11 cellular contexts compared by ENCODE assay signal in the genomic region with DNA sequence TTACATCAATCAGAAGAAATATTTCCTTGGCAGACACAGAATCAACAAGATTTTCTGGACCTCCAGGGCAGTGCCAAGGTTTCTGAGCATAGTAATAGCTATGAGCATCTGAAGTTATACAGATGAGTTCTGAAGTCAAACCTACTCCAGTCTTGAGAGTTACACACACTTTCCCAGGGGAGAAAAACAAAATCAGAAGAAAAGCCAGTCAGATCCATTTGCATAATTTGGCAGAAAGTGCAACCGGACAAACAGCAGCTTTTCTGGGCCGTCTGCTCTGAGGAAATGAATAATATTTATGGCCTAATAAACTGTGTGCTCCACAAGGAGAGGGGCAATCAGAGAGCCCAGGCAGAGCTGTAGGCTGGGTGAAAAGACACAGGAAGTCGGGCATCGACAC.
DNase-seq lines count a peak whose midpoint lies in the region; ATAC-seq and TF ChIP-seq lines count a peak whose summit lies in the region.
"Had no signal": no experiment of that assay in that cellular context is flagged by ENCODE, and none has a peak within 500 bp of the region (broad histone marks: within the 10 kb centered on the region; RNA-seq: fewer than 3 reads in every experiment).

No MANE protein-coding gene starts in this region.

- H4K20me1 ChIP-seq in Karpas-422 (ENCODE audit: insufficient read depth, low read depth, low read length): no peaks in the 10 kb centered on the region

- TF ChIP-seq CTCF in fibroblast of villous mesenchyme (IDR thresholded peaks at IDR 0.05; ENCODE audit: insufficient read depth, low read depth, low read length): no peak
- no peak for TF ChIP-seq CTCF in transverse colon (IDR thresholded peaks at IDR 0.05)

- H3K79me2 ChIP-seq in Karpas-422 (ENCODE audit: low read length): no peaks in the 10 kb centered on the region

- H3K9me2 ChIP-seq in Karpas-422 (replicated peaks; ENCODE audit: insufficient read depth, low read length): no peaks in the 10 kb centered on the region

- 45 to 71% methylated on average over 2 to 4 of the region's 4 CpGs for WGBS in transverse colon (ENCODE audit: low coverage in 1 of 2), 2 donors

- H3K4me3 ChIP-seq in Karpas-422 (ENCODE audit: low read length) (peak overlapping the region; percentile 19; the same call in 1 of the 2 replicates), fibroblast of villous mesenchyme (ENCODE audit: low read depth, low read length) (no peak overlapping the region), transverse colon (no peak overlapping the region)

- H3K4me1 ChIP-seq in Karpas-422 (ENCODE audit: low read length): peaks cover 31% of the 10 kb centered on the region
- peaks cover 20 to 56% (median 42%) of the 10 kb centered on the region in 4 donors for H3K4me1 ChIP-seq in transverse colon

- H3K27ac ChIP-seq in Karpas-422 (ENCODE audit: low read length): no peak overlapping the region
- peak overlapping the region; percentile 52 to 75 (median 72) for H3K27ac ChIP-seq in transverse colon

- peak; percentile 44 for ATAC-seq in GM19438 (IDR thresholded peaks at IDR 0.05; ENCODE audit: low read depth, unreplicated experiment)

- in situ Hi-C loops in transverse colon (cut with MboI; ENCODE audit: low pct_ligation_motif_present in 1 of 4, low pct_unique_long_range_greater_than_20kb in 1 of 4, low sequenced_read_pairs in 3 of 4): loop anchor here in 1 of 4 donors (25.0 kb wide), 1 partner anchor 428 kb away; no protein-coding TSS in a partner anchor

- TF ChIP-seq EP300 in transverse colon (IDR thresholded peaks at IDR 0.05; ENCODE audit: low read depth): no peak

- DNase-seq in Karpas-422 (no peak), fibroblast of villous mesenchyme (ENCODE audit: low read depth) (peak; percentile 67), transverse colon (no peak), NCI-H2196 treated with DMSO at 0.1 percent for 48 hours (lab: John Stamatoyannopoulos, UW; ENCODE audit: unreplicated experiment) (no peak), HUDEP-2 (lab: John Stamatoyannopoulos, UW; ENCODE audit: unreplicated experiment in 76 of 76) (no peak), hypothalamus (lab: John Stamatoyannopoulos, UW) (no peak)
- DNase-seq in stimulated activated CD4-positive, alpha-beta T cell treated with anti-CD3 and anti-CD28 coated beads, Interleukin-2, amount 100 ng/mL, for 48 hours: no peak
- DNase-seq: activated effector memory CD4-positive, alpha-beta T cell treated with anti-CD3 and anti-CD28 coated beads, Interleukin-2, amount 50 U/mL, for 16 hours; DMS79; NCI-H1048 had no signal

- H2AFZ ChIP-seq in Karpas-422 (ENCODE audit: low read length): peak overlapping the region; percentile 79

- no peak for TF ChIP-seq POLR2A in transverse colon (IDR thresholded peaks at IDR 0.05)

- H3K27me3 ChIP-seq in Karpas-422 (ENCODE audit: low read length): no peaks in the 10 kb centered on the region
- H3K27me3 ChIP-seq in transverse colon: no peaks in the 10 kb centered on the region

- H3K36me3 ChIP-seq in Karpas-422 (ENCODE audit: insufficient read depth, low read length) (no peaks in the 10 kb centered on the region), transverse colon (peaks cover 0 to 20% (median 8%) of the 10 kb centered on the region in 4 donors)

- H3K4me2 ChIP-seq in Karpas-422 (ENCODE audit: low read depth, low read length, poor library complexity, severe bottlenecking): peak overlapping the region; percentile 72

- intact Hi-C loops in transverse colon (cut with DNase I; ENCODE audit: low total_unique reads): no loop called here

- no peaks in the 10 kb centered on the region for H3K9me3 ChIP-seq in Karpas-422 (ENCODE audit: low read length)
- H3K9me3 ChIP-seq in transverse colon: no peaks in the 10 kb centered on the region

- no peak overlapping the region; the same call in 1 of the 2 replicates for H3K9ac ChIP-seq in Karpas-422 (ENCODE audit: low read length)
